23 cellular contexts compared by ENCODE assay signal in the genomic region with DNA sequence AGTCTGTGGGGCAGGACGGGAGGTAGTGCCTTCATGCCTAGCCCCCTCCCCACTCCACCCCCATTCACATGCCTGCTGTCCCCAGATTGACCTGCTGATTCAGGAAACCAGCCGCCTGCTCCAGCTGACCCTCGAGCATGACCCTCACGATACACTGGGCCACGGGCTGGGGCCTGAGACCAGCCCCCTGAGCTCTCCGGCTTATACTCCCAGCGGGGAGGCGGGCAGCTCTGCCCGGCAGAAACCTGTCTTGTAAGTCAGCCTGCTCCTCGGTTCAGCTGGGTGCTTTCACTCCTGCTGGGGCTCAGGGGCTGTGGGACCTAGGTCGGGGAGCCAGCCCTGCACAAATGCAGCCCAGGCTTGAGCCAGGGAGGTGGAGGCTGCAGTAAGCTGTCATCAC. TPM values are rescaled to one million over a fixed set of nuclear protein-coding genes. Genes with fewer than 3 reads are reported as not detected.
DNase-seq lines count a peak whose midpoint lies in the region; ATAC-seq and TF ChIP-seq lines count a peak whose summit lies in the region.
"Had no signal": no experiment of that assay in that cellular context is flagged by ENCODE, and none has a peak within 500 bp of the region (broad histone marks: within the 10 kb centered on the region; RNA-seq: fewer than 3 reads in every experiment).

No MANE protein-coding gene starts in this region.

- no peaks in the 10 kb centered on the region for H3K27me3 Mint-ChIP-seq in osteocyte (ENCODE audit: unreplicated experiment)
- H3K27me3 Mint-ChIP-seq: CD4-positive, alpha-beta T cell; CD8-positive, alpha-beta memory T cell had no signal

- no peaks in the 10 kb centered on the region for H3K4me1 Mint-ChIP-seq in stimulated activated effector memory CD8-positive, alpha-beta T cell treated with anti-CD3 and anti-CD28 coated beads, Interleukin-12 subunit alpha, Interleukin-12 subunit beta, amount 100 ng/mL, for 72 hours
- no peaks in the 10 kb centered on the region for H3K4me1 Mint-ChIP-seq in osteocyte (ENCODE audit: unreplicated experiment)
- H3K4me1 Mint-ChIP-seq: CD14-positive monocyte; CD8-positive, alpha-beta memory T cell; GM23338 had no signal

- peak overlapping the region; percentile 24 for H2AK5ac ChIP-seq in mesenchymal stem cell (ENCODE audit: low read length, severe bottlenecking)

- H3K4me3 Mint-ChIP-seq in stimulated activated effector memory CD8-positive, alpha-beta T cell treated with anti-CD3 and anti-CD28 coated beads, Interleukin-12 subunit alpha, Interleukin-12 subunit beta, amount 100 ng/mL, for 72 hours: no peak overlapping the region
- H3K4me3 Mint-ChIP-seq in osteocyte (ENCODE audit: unreplicated experiment): no peak overlapping the region
- H3K4me3 Mint-ChIP-seq: CD14-positive monocyte; CD4-positive, alpha-beta T cell; CD8-positive, alpha-beta memory T cell; GM23338; HFFc6 had no signal

- H3K9ac ChIP-seq in SK-N-SH: no peak overlapping the region
- no peak overlapping the region for H3K9ac ChIP-seq in mesenchymal stem cell (ENCODE audit: low read length)
- H3K9ac ChIP-seq: BLaER1 treated with 17β-estradiol and CSF1 and Interleukin-3, amounts not matched to agents 10 nM and 100 nM had no signal

- no peaks in the 10 kb centered on the region for H3K9me2 ChIP-seq in SK-N-SH

- peak overlapping the region; percentile 34 for H3K27ac Mint-ChIP-seq in stimulated activated effector memory CD8-positive, alpha-beta T cell treated with anti-CD3 and anti-CD28 coated beads, Interleukin-12 subunit alpha, Interleukin-12 subunit beta, amount 100 ng/mL, for 72 hours
- no peak overlapping the region for H3K27ac Mint-ChIP-seq in osteocyte (ENCODE audit: unreplicated experiment)
- H3K27ac Mint-ChIP-seq: CD4-positive, alpha-beta T cell; GM23338; HFFc6 had no signal

- no peak overlapping the region for H3K18ac ChIP-seq in mesenchymal stem cell (ENCODE audit: low read depth in 1 of 2, low read length in 2 of 2)

- H2AFZ ChIP-seq in SK-N-SH (ENCODE audit: low read depth) (no peak overlapping the region), mesenchymal stem cell (ENCODE audit: low read depth, low read length) (no peak overlapping the region)
- H2AFZ ChIP-seq: GM23338 had no signal

- H3K4me2 ChIP-seq in SK-N-SH: no peak overlapping the region
- H3K4me2 ChIP-seq in mesenchymal stem cell (ENCODE audit: low read length, poor library complexity, severe bottlenecking): no peak overlapping the region
- H3K4me2 ChIP-seq: A549; BLaER1 treated with 17β-estradiol and CSF1 and Interleukin-3, amounts not matched to agents 10 nM and 100 nM; GM23338 had no signal

- CTCF ChIA-PET in SK-N-SH (lab: Yijun Ruan, JAX): interaction anchor here (1.5 kb wide), 1 partner anchor 10 kb away, joined by 4 read pairs; no protein-coding TSS in a partner anchor

- no peaks in the 10 kb centered on the region for H4K20me1 ChIP-seq in SK-N-SH (ENCODE audit: insufficient read depth)

- no peak overlapping the region for H3K27ac ChIP-seq in SK-N-SH (ENCODE audit: low read depth in 2 of 2, low read length in 1 of 2)
- H3K27ac ChIP-seq in mesenchymal stem cell (ENCODE audit: low read length, poor library complexity, severe bottlenecking): no peak overlapping the region
- H3K27ac ChIP-seq: 22Rv1, A549 had no signal

- no peak overlapping the region for H4K91ac ChIP-seq in mesenchymal stem cell (ENCODE audit: low read length)

- intact Hi-C loops in posterior vena cava (cut with DNase I): no loop called here

- DNase-seq in SK-N-SH: peak; percentile 23
- no peak for DNase-seq in mesenchymal stem cell
- no peak for DNase-seq in stimulated activated effector memory CD8-positive, alpha-beta T cell treated with anti-CD3 and anti-CD28 coated beads, Interleukin-12 subunit alpha, Interleukin-12 subunit beta, amount 100 ng/mL, for 72 hours (ENCODE audit: low spot score in 2 of 2)
- no peak for DNase-seq in osteocyte (ENCODE audit: extremely low spot score, unreplicated experiment)
- DNase-seq in posterior vena cava (ENCODE audit: low spot score): no peak
- DNase-seq: ACHN; AML-193; BE2C; CD4-positive, alpha-beta T cell; CD8-positive, alpha-beta memory T cell; DMS 273 treated with DMSO at 0.1 percent for 48 hours; DMS79; EL; GDM1; HFFc6 had no signal

- no peak overlapping the region for H4K8ac ChIP-seq in mesenchymal stem cell (ENCODE audit: low read length)

- H3K4me1 ChIP-seq in SK-N-SH (ENCODE audit: control insufficient read depth in 1 of 2, insufficient read depth in 2 of 2, low read depth in 1 of 2, low read length in 1 of 2) (no peaks in the 10 kb centered on the region), mesenchymal stem cell (ENCODE audit: control insufficient read depth, insufficient read depth, low read depth, low read length) (peaks cover 22% of the 10 kb centered on the region)
- H3K4me1 ChIP-seq: A549, BE2C, HAP-1 had no signal

- H3K4ac ChIP-seq in mesenchymal stem cell (ENCODE audit: low read depth in 1 of 2, low read length in 2 of 2): no peak overlapping the region

- H3K79me2 ChIP-seq in SK-N-SH (ENCODE audit: insufficient read depth): peaks cover 9% of the 10 kb centered on the region; the same call in 1 of the 2 replicates

- ATAC-seq in SK-N-SH treated with all-trans-retinoic acid at 6 μM for 48 hours: no peak
- no peak for ATAC-seq in stimulated activated effector memory CD8-positive, alpha-beta T cell treated with anti-CD3 and anti-CD28 coated beads, Interleukin-12 subunit alpha, Interleukin-12 subunit beta, amount 100 ng/mL, for 72 hours
- ATAC-seq: A549, GM12878, GM23338 had no signal

- TF ChIP-seq CTCF in SK-N-SH (IDR thresholded peaks at IDR 0.05) (no peak), osteocyte (IDR thresholded peaks at IDR 0.05) (no peak)

- TF ChIP-seq RAD21 in SK-N-SH (IDR thresholded peaks at IDR 0.05; ENCODE audit: low read length): no peak

- no peaks in the 10 kb centered on the region for H3K9me3 Mint-ChIP-seq in stimulated activated effector memory CD8-positive, alpha-beta T cell treated with anti-CD3 and anti-CD28 coated beads, Interleukin-12 subunit alpha, Interleukin-12 subunit beta, amount 100 ng/mL, for 72 hours
- no peaks in the 10 kb centered on the region for H3K9me3 Mint-ChIP-seq in osteocyte (ENCODE audit: unreplicated experiment)
- H3K9me3 Mint-ChIP-seq: CD14-positive monocyte; CD4-positive, alpha-beta T cell; CD8-positive, alpha-beta memory T cell; GM23338; HFFc6 had no signal

- H2BK12ac ChIP-seq in mesenchymal stem cell (ENCODE audit: low read length in 2 of 2): no peak overlapping the region

- POLR2A ChIA-PET in SK-N-SH (lab: Yijun Ruan, JAX): interaction anchor here (0.7 kb wide), 1 partner anchor 307 kb away, joined by 3 read pairs; no protein-coding TSS in a partner anchor

- no peak overlapping the region for H2BK120ac ChIP-seq in mesenchymal stem cell (ENCODE audit: low read depth, low read length)

- H3K9me3 ChIP-seq in SK-N-SH (no peaks in the 10 kb centered on the region), mesenchymal stem cell (ENCODE audit: control insufficient read depth, low read length) (no peaks in the 10 kb centered on the region)
- H3K9me3 ChIP-seq: A549; BE2C; BLaER1 treated with 17β-estradiol and CSF1 and Interleukin-3, amounts not matched to agents 10 nM and 100 nM; HAP-1 had no signal

- H3K27me3 ChIP-seq in SK-N-SH (ENCODE audit: insufficient read depth) (no peaks in the 10 kb centered on the region), mesenchymal stem cell (ENCODE audit: control insufficient read depth in 1 of 2, insufficient read depth in 1 of 2, low read length in 2 of 2) (no peaks in the 10 kb centered on the region)
- H3K27me3 ChIP-seq: BE2C; BLaER1 treated with 17β-estradiol and CSF1 and Interleukin-3, amounts not matched to agents 10 nM and 100 nM had no signal

- H3K23ac ChIP-seq in mesenchymal stem cell (ENCODE audit: low read length in 2 of 2): no peak overlapping the region

- H2BK15ac ChIP-seq in mesenchymal stem cell (ENCODE audit: low read depth, poor library complexity, severe bottlenecking): no peak overlapping the region

- H3K36me3 ChIP-seq in SK-N-SH (replicated peaks in 1 of 2; ENCODE audit: control insufficient read depth in 1 of 2, insufficient read depth in 2 of 2, low read length in 1 of 2) (peaks cover 41 to 85% of the 10 kb centered on the region in 2 experiments), mesenchymal stem cell (ENCODE audit: control insufficient read depth in 1 of 2, insufficient read depth in 2 of 2, low read depth in 1 of 2, low read length in 2 of 2) (peaks cover 55 to 87% of the 10 kb centered on the region in 2 experiments)

- H3K79me1 ChIP-seq in mesenchymal stem cell (replicated peaks; ENCODE audit: low read length, poor library complexity, severe bottlenecking): peaks cover 13% of the 10 kb centered on the region

- WGBS in SK-N-SH (ENCODE audit: low lambda C conversion rate): 96% methylated on average over 6 of the region's 11 CpGs
- 90% methylated on average over 11 of the region's 11 CpGs for WGBS in mesenchymal stem cell

- H3F3A ChIP-seq in SK-N-SH (replicated peaks; ENCODE audit: insufficient read depth): peaks cover 5% of the 10 kb centered on the region

- H3K4me3 ChIP-seq in SK-N-SH (ENCODE audit: low read depth in 2 of 2, low read length in 1 of 2) (no peak overlapping the region), mesenchymal stem cell (ENCODE audit: insufficient read depth in 1 of 2, low read depth in 1 of 2, low read length in 2 of 2) (no peak overlapping the region)
- H3K4me3 ChIP-seq: A549; BLaER1 treated with 17β-estradiol and CSF1 and Interleukin-3, amounts not matched to agents 10 nM and 100 nM; GM12878; GM23338; HAP-1 had no signal

- H3K36me3 Mint-ChIP-seq in stimulated activated effector memory CD8-positive, alpha-beta T cell treated with anti-CD3 and anti-CD28 coated beads, Interleukin-12 subunit alpha, Interleukin-12 subunit beta, amount 100 ng/mL, for 72 hours: peaks cover 92% of the 10 kb centered on the region
- H3K36me3 Mint-ChIP-seq in osteocyte (ENCODE audit: unreplicated experiment): peaks cover 19% of the 10 kb centered on the region

- H3K14ac ChIP-seq in mesenchymal stem cell (ENCODE audit: low read length in 2 of 2): no peak overlapping the region

- H2BK5ac ChIP-seq in mesenchymal stem cell (ENCODE audit: low read depth, low read length, poor library complexity, severe bottlenecking): no peak overlapping the region

- TF ChIP-seq EP300 in SK-N-SH (IDR thresholded peaks at IDR 0.05; ENCODE audit: borderline replicate concordance in 1 of 2, low read depth in 1 of 2, low read length in 1 of 2): no peak

TF ChIP-seq in SK-N-SH, 30 proteins besides CTCF, POLR2A, EP300 and RAD21 (continues in another document):
- TF ChIP-seq NFIC (IDR thresholded peaks at IDR 0.05; ENCODE audit: borderline replicate concordance) (no peak), SIN3A (IDR thresholded peaks at IDR 0.05; ENCODE audit: borderline replicate concordance, low read depth, low read length) (no peak)

TF ChIP-seq in SK-N-SH treated with all-trans-retinoic acid at 6 μM for 48 hours, 23 proteins besides CTCF, POLR2A, EP300 and RAD21 (continues in another document):
- no peak for TF ChIP-seq ESRRG (CRISPR knock-in tag; IDR thresholded peaks at IDR 0.05)

RNA-seq across cellular contexts. Expression of gene LIMK1, which starts 22.4 kb away (rescaled TPM):
- 64.4 and 86.6 TPM in 2 replicates for polyA plus RNA-seq in SK-N-SH (2012; rRNA removed)
- polyA plus RNA-seq in SK-N-SH (2012; cell fraction: cytosol; rRNA removed): 46.4 and 70.1 TPM in 2 replicates
- 118 and 178 TPM in 2 replicates for polyA plus RNA-seq in SK-N-SH (2012; cell fraction: nucleus; rRNA removed)
- 54.8 TPM for polyA plus RNA-seq in mesenchymal stem cell (2013, experiment 1 of 2)
- 54.9 TPM for polyA plus RNA-seq in mesenchymal stem cell (2013, experiment 2 of 2)
- 19.8 and 20.3 TPM in 2 replicates for total RNA-seq in osteocyte
- 10 to 100 TPM; 19.4 to 22.3 TPM for total RNA-seq in posterior vena cava
